Comparison of ENCODE assay signal across 9 cellular contexts in the genomic region with DNA sequence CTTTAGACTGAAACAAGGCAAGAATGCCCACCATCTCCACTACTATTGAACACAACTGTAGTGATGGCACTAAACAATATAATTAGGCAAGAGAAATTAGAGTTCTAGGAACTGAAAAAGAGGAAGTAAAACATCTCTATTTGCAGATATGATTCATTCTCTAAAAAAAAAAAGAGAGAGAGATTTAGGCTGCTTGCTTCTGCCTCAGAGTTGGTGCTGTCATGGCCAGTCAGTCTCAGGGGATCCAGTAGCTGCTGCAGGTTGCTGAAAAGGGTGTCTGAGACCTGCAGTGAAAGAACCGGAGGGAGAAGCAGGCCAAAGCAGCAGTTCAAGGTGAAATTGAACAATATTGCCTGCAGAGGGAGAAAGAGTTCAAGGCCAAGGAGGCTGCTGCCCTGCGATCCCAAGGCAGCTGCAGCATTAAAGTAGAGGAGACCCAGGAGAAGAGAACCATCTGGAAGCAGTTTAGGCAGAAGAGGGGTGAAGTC.
DNase-seq lines count a peak whose midpoint lies in the region; ATAC-seq, FAIRE-seq and TF ChIP-seq lines count a peak whose summit lies in the region.
"Had no signal": no experiment of that assay in that cellular context is flagged by ENCODE, and none has a peak within 500 bp of the region (broad histone marks: within the 10 kb centered on the region; RNA-seq: fewer than 3 reads in every experiment).

No MANE protein-coding gene starts in this region.

- DNase-seq in HT1080 (ENCODE audit: low read depth) (peak; percentile 15), K562 (ENCODE audit: extremely low read depth in 1 of 4, low spot score in 3 of 4) (peak in 2 of 4 experiments; percentile 25 to 47), DMS114 treated with DMSO at 0.1 percent for 48 hours (lab: John Stamatoyannopoulos, UW; ENCODE audit: unreplicated experiment) (no peak), glomerular visceral epithelial cell (ENCODE audit: extremely low spot score) (no peak), hypothalamus (lab: John Stamatoyannopoulos, UW) (no peak)
- DNase-seq in CD4-positive, alpha-beta T cell, result no peak

- H3K4me1 Mint-ChIP-seq in CD4-positive, alpha-beta T cell (ENCODE audit: low read depth), result no peaks in the 10 kb centered on the region

- no peak overlapping the region for H3K27ac Mint-ChIP-seq in CD4-positive, alpha-beta T cell
- H3K27ac Mint-ChIP-seq: T-helper 1 cell treated with Interleukin-12 subunit alpha and Interleukin-12 subunit beta and Interleukin-4 antibody, amounts not matched to agents 30 μg/mL and 1 μg/mL, for 36 hours had no signal

- TF ChIP-seq EP300 in K562 (IDR thresholded peaks at IDR 0.05; ENCODE audit: low read length), result no peak

- TF ChIP-seq POLR2A in K562 (conservative IDR thresholded peaks at IDR 0.05), result no peak

- no peak overlapping the region for H2AFZ ChIP-seq in K562 (ENCODE audit: low read depth, low read length)

- no peak overlapping the region for H3K4me3 ChIP-seq in K562

- POLR2A ChIA-PET in K562 (lab: Yijun Ruan, JAX), result interaction anchor here (1.0 kb wide), 1 partner anchor 10 kb away, joined by 4 read pairs; no protein-coding TSS in a partner anchor
- POLR2A ChIA-PET in CD4-positive, alpha-beta T cell (lab: Charles Lee), result no interaction called here

- 23% methylated on average over 2 of the region's 2 CpGs for WGBS in K562 (ENCODE audit: insufficient coverage, low coverage, missing lambda C conversion rate)

- no peaks in the 10 kb centered on the region for H3K79me2 ChIP-seq in K562 (ENCODE audit: control insufficient read depth, insufficient read depth, low read length)

- CTCF ChIA-PET in K562 (lab: Yijun Ruan, JAX; ENCODE audit: low intra/inter-chr PET ratio), result no interaction called here
- CTCF ChIA-PET in CD4-positive, alpha-beta T cell (lab: Charles Lee), result no interaction called here

- no peaks in the 10 kb centered on the region for H3K27me3 ChIP-seq in K562 (ENCODE audit: control insufficient read depth in 2 of 2, insufficient read depth in 2 of 2, low read length in 2 of 2)
- H3K27me3 ChIP-seq in CD4-positive, alpha-beta T cell (ENCODE audit: control insufficient read depth, insufficient read depth, low read length), result no peaks in the 10 kb centered on the region

- peak; percentile 100 for ATAC-seq in GM21576 (IDR thresholded peaks at IDR 0.05; ENCODE audit: unreplicated experiment)
- peak; percentile 82 for ATAC-seq in K562
- no peak for ATAC-seq in CD4-positive, alpha-beta T cell (ENCODE audit: poor library complexity)

- peak; percentile 84 for FAIRE-seq in K562 (lab: Jason Lieb, UNC)

- BruUV-seq in K562 (replicated peaks; lab: Mats Ljungman, UMichigan), result no TSS peak

- intact Hi-C loops in K562 (cut with micrococcal nuclease), result no loop called here
- intact Hi-C loops in CD4-positive, alpha-beta T cell (cut with DNase I, micrococcal nuclease), result no loop called here

- in situ Hi-C loops in K562 (cut with MboI), result no loop called here

- no peaks in the 10 kb centered on the region for H3K27me3 Mint-ChIP-seq in CD4-positive, alpha-beta T cell

- no peak overlapping the region for H3K9ac ChIP-seq in K562 (ENCODE audit: insufficient read depth in 1 of 2, low read depth in 2 of 2, low read length in 2 of 2)

- H3K9me3 ChIP-seq in K562 (replicated peaks; ENCODE audit: control insufficient read depth, insufficient read depth, low read depth, low read length), result 0 out of 2 replicates have a peak, but pooled peaks cover 2% of the 10 kb centered on the region
- no peaks in the 10 kb centered on the region for H3K9me3 ChIP-seq in CD4-positive, alpha-beta T cell (ENCODE audit: control insufficient read depth, low read length)

- TF ChIP-seq RAD21 in K562 (CRISPR knock-in tag; conservative IDR thresholded peaks at IDR 0.05 in 1 of 2, IDR thresholded peaks at IDR 0.05 in 1 of 2), result no peak; a peak in 1 of 4 replicates

- peak; percentile 57 for TF ChIP-seq CTCF in GM12872 (IDR thresholded peaks at IDR 0.05; ENCODE audit: insufficient read depth, low read depth, low read length)
- peak; percentile 25 to 41 (median 34); a peak in 3 of 6 replicates for TF ChIP-seq CTCF in K562 (IDR thresholded peaks at IDR 0.05 in 2 of 3, conservative IDR thresholded peaks at IDR 0.05 in 1 of 3; ENCODE audit: insufficient read depth in 2 of 3, low read depth in 1 of 3, low read length in 3 of 3)
- TF ChIP-seq CTCF in CD4-positive, alpha-beta T cell (IDR thresholded peaks at IDR 0.05), result no peak

- no peak overlapping the region for H3K4me2 ChIP-seq in K562 (ENCODE audit: insufficient read depth, low read length)

- peak overlapping the region; percentile 48; the same call in 1 of the 3 replicates for H3K27ac ChIP-seq in K562 (ENCODE audit: extremely low read depth, low read depth, low read length)
- H3K27ac ChIP-seq in CD4-positive, alpha-beta T cell (ENCODE audit: low read depth, low read length), result no peak overlapping the region

- peaks cover 3 to 8% of the 10 kb centered on the region in 2 experiments; a peak in 3 of 5 replicates for H3K4me1 ChIP-seq in K562 (replicated peaks in 1 of 2; ENCODE audit: control insufficient read depth in 2 of 2, insufficient read depth in 2 of 2, low read length in 2 of 2)

- H3K4me3 Mint-ChIP-seq in CD4-positive, alpha-beta T cell, result no peak overlapping the region
- H3K4me3 Mint-ChIP-seq: T-helper 1 cell treated with Interleukin-12 subunit alpha and Interleukin-12 subunit beta and Interleukin-4 antibody, amounts not matched to agents 30 μg/mL and 1 μg/mL, for 36 hours had no signal

- no peaks in the 10 kb centered on the region for H3K9me1 ChIP-seq in K562 (ENCODE audit: control insufficient read depth, insufficient read depth, low read length)

- peaks cover 78% of the 10 kb centered on the region for H3K36me3 Mint-ChIP-seq in CD4-positive, alpha-beta T cell (ENCODE audit: low read depth)

- peaks cover 2% of the 10 kb centered on the region for H3K9me3 Mint-ChIP-seq in CD4-positive, alpha-beta T cell
- H3K9me3 Mint-ChIP-seq: T-helper 1 cell treated with Interleukin-12 subunit alpha and Interleukin-12 subunit beta and Interleukin-4 antibody, amounts not matched to agents 30 μg/mL and 1 μg/mL, for 36 hours had no signal

- H4K20me1 ChIP-seq in K562 (replicated peaks; ENCODE audit: control insufficient read depth, insufficient read depth, low read length), result no peaks in the 10 kb centered on the region

- H3K36me3 ChIP-seq in K562 (ENCODE audit: control insufficient read depth, insufficient read depth, low read length), result peaks cover 9% of the 10 kb centered on the region; the same call in 1 of the 3 replicates

TF ChIP-seq in K562, 482 proteins besides CTCF, POLR2A, EP300 and RAD21 (continues in another document):
- TF ChIP-seq SMARCA5 (IDR thresholded peaks at IDR 0.05) (no peak), ZNF384 (IDR thresholded peaks at IDR 0.05; ENCODE audit: low read depth, low read length) (peak; percentile 81), ZNF121 (CRISPR knock-in tag; conservative IDR thresholded peaks at IDR 0.05) (no peak), MTA2 (IDR thresholded peaks at IDR 0.05; ENCODE audit: low read depth) (no peak), ZNF124 (CRISPR knock-in tag; IDR thresholded peaks at IDR 0.05) (no peak), ZNF146 (CRISPR knock-in tag; IDR thresholded peaks at IDR 0.05; ENCODE audit: unreplicated experiment) (no peak), ARID1B (IDR thresholded peaks at IDR 0.05) (peak; percentile 40; the same call in 1 of the 2 replicates), MEIS2 (IDR thresholded peaks at IDR 0.05; ENCODE audit: partially characterized antibody) (peak; percentile 61), POLR2B (IDR thresholded peaks at IDR 0.05; ENCODE audit: low read depth, partially characterized antibody) (no peak), MEF2A (IDR thresholded peaks at IDR 0.05; ENCODE audit: control insufficient read depth, low read depth, low read length) (peak; percentile 44; the same call in 1 of the 2 replicates), ERF (CRISPR knock-in tag; IDR thresholded peaks at IDR 0.05) (no peak), CBX8 (IDR thresholded peaks at IDR 0.05; ENCODE audit: borderline replicate concordance, extremely low read depth, low read depth, low read length, poor library complexity, severe bottlenecking) (no peak), JUND (IDR thresholded peaks at IDR 0.05; ENCODE audit: borderline replicate concordance, low read depth, low read length) (peak; percentile 73), JUND (tag; IDR thresholded peaks at IDR 0.05; ENCODE audit: borderline replicate concordance, low read depth, low read length) (peak; percentile 83; the same call in 1 of the 3 replicates), CBX5 (IDR thresholded peaks at IDR 0.05; ENCODE audit: borderline replicate concordance, low read depth) (no peak), HNRNPH1 (optimal IDR thresholded peaks at IDR 0.05; ENCODE audit: low read depth, low read length) (no peak), U2AF1 (optimal IDR thresholded peaks at IDR 0.05; ENCODE audit: low read depth, low read length) (no peak), EWSR1 (IDR thresholded peaks at IDR 0.05; ENCODE audit: borderline replicate concordance, low read depth, partially characterized antibody) (no peak), ZKSCAN3 (CRISPR knock-in tag; IDR thresholded peaks at IDR 0.05) (no peak), ZNF263 (CRISPR knock-in tag; IDR thresholded peaks at IDR 0.05; ENCODE audit: borderline replicate concordance) (no peak), ILF3 (IDR thresholded peaks at IDR 0.05; ENCODE audit: borderline replicate concordance) (no peak), KHSRP (IDR thresholded peaks at IDR 0.05) (no peak)
- TF ChIP-seq, protein P1, sequence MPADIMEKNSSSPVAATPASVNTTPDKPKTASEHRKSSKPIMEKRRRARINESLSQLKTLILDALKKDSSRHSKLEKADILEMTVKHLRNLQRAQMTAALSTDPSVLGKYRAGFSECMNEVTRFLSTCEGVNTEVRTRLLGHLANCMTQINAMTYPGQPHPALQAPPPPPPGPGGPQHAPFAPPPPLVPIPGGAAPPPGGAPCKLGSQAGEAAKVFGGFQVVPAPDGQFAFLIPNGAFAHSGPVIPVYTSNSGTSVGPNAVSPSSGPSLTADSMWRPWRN (IDR thresholded peaks at IDR 0.05; ENCODE audit: low read depth), result no peak
- TF ChIP-seq, protein P2, sequence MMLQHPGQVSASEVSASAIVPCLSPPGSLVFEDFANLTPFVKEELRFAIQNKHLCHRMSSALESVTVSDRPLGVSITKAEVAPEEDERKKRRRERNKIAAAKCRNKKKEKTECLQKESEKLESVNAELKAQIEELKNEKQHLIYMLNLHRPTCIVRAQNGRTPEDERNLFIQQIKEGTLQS (IDR thresholded peaks at IDR 0.05), result peak; percentile 42; the same call in 1 of the 2 replicates
- TF ChIP-seq, protein P2 (CRISPR knock-in tag; conservative IDR thresholded peaks at IDR 0.05), result no peak
